In the genomic region with DNA sequence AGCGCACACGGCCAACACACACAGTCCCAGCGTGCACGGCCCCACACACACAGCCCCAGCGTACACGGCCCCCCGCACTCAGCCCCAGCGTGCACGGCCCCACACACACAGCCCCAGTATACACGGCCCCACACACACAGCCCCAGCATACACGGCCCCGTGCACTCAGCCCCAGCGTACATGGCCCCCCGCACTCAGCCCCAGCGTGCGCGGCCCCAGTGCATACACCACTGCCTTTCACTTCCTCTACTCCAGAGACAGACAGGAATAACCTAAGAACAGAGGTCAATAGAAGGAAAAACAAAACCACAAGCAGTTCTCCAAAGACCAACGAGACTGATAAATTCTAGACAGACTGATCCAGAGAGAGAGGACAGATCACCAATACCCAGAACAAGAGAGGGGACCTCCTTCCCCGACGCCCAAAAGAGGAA, we compare ENCODE assay signal across 11 cellular contexts. TPM values are rescaled to one million over a fixed set of nuclear protein-coding genes. Genes with fewer than 3 reads are reported as not detected.
A peak's percentile ranks its signal among the peaks of the same experiment; 100 is the strongest.
DNase-seq lines count a peak whose midpoint lies in the region; ATAC-seq, FAIRE-seq and TF ChIP-seq lines count a peak whose summit lies in the region.
"Had no signal": no experiment of that assay in that cellular context is flagged by ENCODE, and none has a peak within 500 bp of the region (broad histone marks: within the 10 kb centered on the region; RNA-seq: fewer than 3 reads in every experiment).

No MANE protein-coding gene starts in this region.

- ATAC-seq in HG03196 (IDR thresholded peaks at IDR 0.05; ENCODE audit: unreplicated experiment), result no peak
- ATAC-seq: body of pancreas had no signal

- intact Hi-C loops in dorsolateral prefrontal cortex (cut with DNase I) (no loop called here), PC-9 (cut with micrococcal nuclease; ENCODE audit: unreplicated experiment) (no loop called here)

- H4K8ac ChIP-seq in trophoblast cell (ENCODE audit: low read depth, low read length), result no peak overlapping the region

- BruUV-seq in PC-9 (replicated peaks; lab: Mats Ljungman, UMichigan), result no TSS peak

- H3K27ac ChIP-seq in dorsolateral prefrontal cortex (peak overlapping the region in 10 of 59 donors; percentile 0 to 67 (median 33)), trophoblast cell (ENCODE audit: low read depth, low read length) (no peak overlapping the region), PC-9 (no peak overlapping the region)
- H3K27ac ChIP-seq: pancreas had no signal

- H3K9ac ChIP-seq in trophoblast cell (ENCODE audit: low read length), result no peak overlapping the region

- no peak overlapping the region for H2BK120ac ChIP-seq in trophoblast cell (ENCODE audit: insufficient read depth, low read length, poor library complexity)

- FAIRE-seq in GM18507 (lab: Jason Lieb, UNC), result peak; percentile 35
- FAIRE-seq: pancreas, TTC549 had no signal

- H3K14ac ChIP-seq in trophoblast cell (ENCODE audit: low read length), result no peak overlapping the region

- peaks cover 53% of the 10 kb centered on the region for H4K20me1 ChIP-seq in PC-9 (ENCODE audit: insufficient read depth)

- peaks cover 17 to 21% of the 10 kb centered on the region in 2 experiments for H3K36me3 ChIP-seq in trophoblast cell (ENCODE audit: control insufficient read depth in 1 of 2, insufficient read depth in 2 of 2, low read length in 2 of 2)
- 0 out of 2 replicates have a peak, but pooled peaks cover 4% of the 10 kb centered on the region for H3K36me3 ChIP-seq in PC-9 (ENCODE audit: low read depth)

- H3K27me3 ChIP-seq in dorsolateral prefrontal cortex (no peaks in the 10 kb centered on the region), trophoblast cell (ENCODE audit: insufficient read depth, low read length) (no peaks in the 10 kb centered on the region), PC-9 (ENCODE audit: insufficient read depth, low read depth) (no peaks in the 10 kb centered on the region)
- H3K27me3 ChIP-seq: body of pancreas, pancreas had no signal

- H2AFZ ChIP-seq in trophoblast cell (ENCODE audit: insufficient read depth, low read length, poor library complexity), result no peak overlapping the region
- H2AFZ ChIP-seq in PC-9, result no peak overlapping the region

- TF ChIP-seq CTCF in dorsolateral prefrontal cortex (IDR thresholded peaks at IDR 0.05 in 54 of 56, conservative IDR thresholded peaks at IDR 0.05 in 2 of 56; ENCODE audit: low read depth in 1 of 56, partially characterized antibody in 56 of 56), result no peak
- no peak for TF ChIP-seq CTCF in PC-9 (conservative IDR thresholded peaks at IDR 0.05)

- H3K9me3 ChIP-seq in trophoblast cell (ENCODE audit: insufficient read depth, low read depth, low read length) (peaks cover 1% of the 10 kb centered on the region), PC-9 (ENCODE audit: insufficient read depth, low read depth) (no peaks in the 10 kb centered on the region)
- H3K9me3 ChIP-seq: body of pancreas, pancreas had no signal

- H3K79me1 ChIP-seq in trophoblast cell (ENCODE audit: low read length), result no peaks in the 10 kb centered on the region

- H4K91ac ChIP-seq in trophoblast cell (ENCODE audit: low read depth, low read length), result no peak overlapping the region

- H3F3A ChIP-seq in PC-9 (ENCODE audit: insufficient read depth, low read depth), result no peaks in the 10 kb centered on the region

- H2BK5ac ChIP-seq in trophoblast cell (ENCODE audit: low read depth, low read length, poor library complexity), result no peak overlapping the region

- peak overlapping the region; percentile 13 for H3K4ac ChIP-seq in trophoblast cell (ENCODE audit: low read depth, low read length)

- WGBS in trophoblast cell (ENCODE audit: extremely low coverage, insufficient coverage, insufficient read length), result no CpG with 5 or more reads among the region's 20 CpGs

- no peak overlapping the region for H4K12ac ChIP-seq in trophoblast cell (ENCODE audit: low read depth, low read length)

- no peak overlapping the region for H2AK5ac ChIP-seq in trophoblast cell (ENCODE audit: low read length)

- DNase-seq in GM18507 (ENCODE audit: extremely low spot score, insufficient read length, low read depth), result no peak
- peak; percentile 20 for DNase-seq in NOMO-1 treated with dmso at 0.1 percent for 144 hours (lab: John Stamatoyannopoulos, UW; ENCODE audit: unreplicated experiment)
- peak in 6 of 10 donors; percentile 16 to 36 (median 32) for DNase-seq in dorsolateral prefrontal cortex
- no peak for DNase-seq in trophoblast cell
- no peak for DNase-seq in NCI-H187 (lab: John Stamatoyannopoulos, UW)
- no peak for DNase-seq in PC-9
- no peak for DNase-seq in middle frontal gyrus (ENCODE audit: extremely low spot score, low spot score)

- H3K23ac ChIP-seq in trophoblast cell (ENCODE audit: low read length), result no peak overlapping the region

- H3K4me3 ChIP-seq in dorsolateral prefrontal cortex, result peak overlapping the region in 8 of 59 donors; percentile 1 to 36 (median 15)
- no peak overlapping the region for H3K4me3 ChIP-seq in trophoblast cell (ENCODE audit: low read depth, low read length)
- no peak overlapping the region for H3K4me3 ChIP-seq in PC-9
- H3K4me3 ChIP-seq: body of pancreas, pancreas had no signal

- no peak overlapping the region for H2BK12ac ChIP-seq in trophoblast cell (ENCODE audit: low read length)

- H3K79me2 ChIP-seq in trophoblast cell (ENCODE audit: control insufficient read depth, insufficient read depth, low read length, poor library complexity) (peaks cover 11% of the 10 kb centered on the region), PC-9 (ENCODE audit: low read depth) (peaks cover 49% of the 10 kb centered on the region)

- H3K9me2 ChIP-seq in PC-9 (ENCODE audit: insufficient read depth), result no peaks in the 10 kb centered on the region

- CTCF ChIA-PET in PC-9 (lab: Charles Lee), result no interaction called here

- POLR2A ChIA-PET in PC-9 (lab: Charles Lee; ENCODE audit: unreplicated experiment), result no interaction called here

- no peak overlapping the region for H3K18ac ChIP-seq in trophoblast cell (ENCODE audit: low read length)

- H3K4me1 ChIP-seq in trophoblast cell (ENCODE audit: control insufficient read depth in 1 of 2, insufficient read depth in 2 of 2, low read length in 2 of 2) (peaks cover 0 to 1% of the 10 kb centered on the region in 2 experiments), PC-9 (replicated peaks; ENCODE audit: insufficient read depth) (no peaks in the 10 kb centered on the region)
- H3K4me1 ChIP-seq: body of pancreas, pancreas had no signal

- H3K4me2 ChIP-seq in trophoblast cell (ENCODE audit: low read length) (no peak overlapping the region), PC-9 (no peak overlapping the region)

RNA-seq across cellular contexts. Expression of a gene that starts 17.1 kb away (rescaled TPM):
- total RNA-seq in dorsolateral prefrontal cortex (100 to 1,000 TPM in 105 of 120 experiments, 10 to 100 TPM in 15; 72.0 to 173 (median 115) TPM), PC-9 (2021) (114 and 138 TPM in 2 replicates)
- polyA plus RNA-seq in trophoblast cell (2013), result 76.4 and 76.8 TPM in 2 replicates

RNA-seq across cellular contexts. Expression of a gene that starts 17.2 kb away (rescaled TPM):
- total RNA-seq in dorsolateral prefrontal cortex, result 100 to 1,000 TPM in 3 of 120 experiments, 10 to 100 TPM in 117; 25.9 to 119 (median 61.7) TPM
- 13.5 and 15.8 TPM in 2 replicates for polyA plus RNA-seq in trophoblast cell (2013)
- total RNA-seq in PC-9 (2021), result 13.5 and 20.2 TPM in 2 replicates

RNA-seq across cellular contexts. Expression of a gene that starts 58.3 kb away (rescaled TPM):
- total RNA-seq in dorsolateral prefrontal cortex, result 10 to 100 TPM; 13.3 to 31.8 (median 23.2) TPM
- polyA plus RNA-seq in trophoblast cell (2013), result 4.2 TPM in 2 replicates
- 11.5 and 16.9 TPM in 2 replicates for total RNA-seq in PC-9 (2021)

Comparison
In these comparisons a context has a peak if more than half of its experiments do, and no peak if none do; other contexts are left out.
1. DNase-seq: peak in NOMO-1 treated with dmso at 0.1 percent for 144 hours (single experiment) and dorsolateral prefrontal cortex (6 of 10); none in GM18507 (single experiment), trophoblast cell (0 of 2), NCI-H187 (0 of 2), PC-9 (0 of 2) and middle frontal gyrus (single experiment).